ENCODE assay signal across 24 cellular contexts in genomic region chr14:44625098-44625497, GRCh38.
DNase-seq lines count a peak whose midpoint lies in the region; ATAC-seq and TF ChIP-seq lines count a peak whose summit lies in the region.
"Had no signal": no experiment of that assay in that cellular context is flagged by ENCODE, and none has a peak within 500 bp of the region (broad histone marks: within the 10 kb centered on the region; RNA-seq: fewer than 3 reads in every experiment).

No MANE protein-coding gene starts in this region.

- H3K27me3 Mint-ChIP-seq in neural progenitor cell (ENCODE audit: insufficient read depth, low read depth) = no peaks in the 10 kb centered on the region
- H3K27me3 Mint-ChIP-seq: CD4-positive, CD25-positive, alpha-beta regulatory T cell had no signal

- H2AFZ ChIP-seq in PC-3 (ENCODE audit: low read length) = no peak overlapping the region
- peak overlapping the region; percentile 73 for H2AFZ ChIP-seq in SU-DHL-6 (ENCODE audit: low read depth, low read length, severe bottlenecking)
- H2AFZ ChIP-seq in neural progenitor cell (replicated peaks) = peak overlapping the region; percentile 9
- peak overlapping the region; percentile 47 for H2AFZ ChIP-seq in smooth muscle cell (ENCODE audit: low read depth)

- H3K4me2 ChIP-seq in PC-3 (ENCODE audit: low read length) (no peak overlapping the region), SU-DHL-6 (ENCODE audit: low read depth, low read length, poor library complexity, severe bottlenecking) (peak overlapping the region; percentile 34), neural progenitor cell (no peak overlapping the region), smooth muscle cell (no peak overlapping the region)
- H3K4me2 ChIP-seq: BLaER1 had no signal

- no TSS peak for BruUV-seq in PC-3 (replicated peaks; lab: Mats Ljungman, UMichigan)

- POLR2A ChIA-PET in PC-3 (lab: Charles Lee; ENCODE audit: unreplicated experiment) = no interaction called here

- no peaks in the 10 kb centered on the region for H3K9me2 ChIP-seq in PC-3 (replicated peaks; ENCODE audit: low read length)
- H3K9me2 ChIP-seq in SU-DHL-6 (replicated peaks; ENCODE audit: insufficient read depth, low read length) = no peaks in the 10 kb centered on the region

- H3F3A ChIP-seq in PC-3 (ENCODE audit: low read length, unreplicated experiment) (no peaks in the 10 kb centered on the region), SU-DHL-6 (ENCODE audit: insufficient read depth) (no peaks in the 10 kb centered on the region), neural progenitor cell (ENCODE audit: low read depth) (no peaks in the 10 kb centered on the region), smooth muscle cell (ENCODE audit: low read depth) (no peaks in the 10 kb centered on the region)

- H3K79me2 ChIP-seq in PC-3 (ENCODE audit: low read length) (no peaks in the 10 kb centered on the region), SU-DHL-6 (ENCODE audit: insufficient read depth, low read length) (no peaks in the 10 kb centered on the region), neural progenitor cell (ENCODE audit: low read depth) (no peaks in the 10 kb centered on the region), smooth muscle cell (ENCODE audit: low read depth) (no peaks in the 10 kb centered on the region)

- TF ChIP-seq CTCF in PC-3 (conservative IDR thresholded peaks at IDR 0.05; ENCODE audit: low read depth, low read length) (no peak; the same call in 1 of the 2 replicates), SU-DHL-6 (IDR thresholded peaks at IDR 0.05; ENCODE audit: insufficient read depth, low read length, poor library complexity, severe bottlenecking) (no peak), neural progenitor cell (IDR thresholded peaks at IDR 0.05) (no peak), smooth muscle cell (IDR thresholded peaks at IDR 0.05; ENCODE audit: borderline replicate concordance, insufficient read depth, poor library complexity, severe bottlenecking) (no peak), vagina (IDR thresholded peaks at IDR 0.05) (no peak)

- H3K4me3 ChIP-seq in PC-3 (ENCODE audit: low read length) (no peak overlapping the region), SU-DHL-6 (ENCODE audit: insufficient read depth, low read length, poor library complexity, severe bottlenecking) (no peak overlapping the region), neural progenitor cell (no peak overlapping the region), smooth muscle cell (no peak overlapping the region), vagina (no peak overlapping the region)
- H3K4me3 ChIP-seq: BLaER1, GM12878 had no signal

- H3K9ac ChIP-seq in PC-3 (ENCODE audit: low read length) (no peak overlapping the region), SU-DHL-6 (ENCODE audit: low read length) (no peak overlapping the region), neural progenitor cell (no peak overlapping the region), smooth muscle cell (ENCODE audit: low read depth) (no peak overlapping the region)
- H3K9ac ChIP-seq: BLaER1 had no signal

- CTCF ChIA-PET in PC-3 (lab: Charles Lee) = no interaction called here

- H4K20me1 ChIP-seq in PC-3 (ENCODE audit: low read length) = no peaks in the 10 kb centered on the region
- no peaks in the 10 kb centered on the region for H4K20me1 ChIP-seq in SU-DHL-6 (ENCODE audit: low read depth, low read length)
- H4K20me1 ChIP-seq in neural progenitor cell (ENCODE audit: low read depth) = no peaks in the 10 kb centered on the region
- H4K20me1 ChIP-seq in smooth muscle cell (ENCODE audit: low read depth) = no peaks in the 10 kb centered on the region
- H4K20me1 ChIP-seq: BLaER1 had no signal

- H3K27me3 ChIP-seq in PC-3 (ENCODE audit: low read length) (no peaks in the 10 kb centered on the region), SU-DHL-6 (ENCODE audit: low read length) (no peaks in the 10 kb centered on the region), neural progenitor cell (no peaks in the 10 kb centered on the region), smooth muscle cell (ENCODE audit: low read depth) (no peaks in the 10 kb centered on the region), vagina (no peaks in the 10 kb centered on the region)
- H3K27me3 ChIP-seq: BE2C, BLaER1 had no signal

- 97% methylated on average over 1 of the region's 1 CpG for WGBS in smooth muscle cell (ENCODE audit: low lambda C conversion rate)

- H3K9me3 ChIP-seq in PC-3 (ENCODE audit: low read length) = no peaks in the 10 kb centered on the region
- no peaks in the 10 kb centered on the region for H3K9me3 ChIP-seq in SU-DHL-6 (ENCODE audit: insufficient read depth, low read length)
- no peaks in the 10 kb centered on the region for H3K9me3 ChIP-seq in neural progenitor cell (ENCODE audit: low read depth)
- H3K9me3 ChIP-seq in smooth muscle cell (replicated peaks; ENCODE audit: low read depth) = no peaks in the 10 kb centered on the region
- no peaks in the 10 kb centered on the region for H3K9me3 ChIP-seq in vagina
- H3K9me3 ChIP-seq: BE2C, BLaER1 had no signal

- no peaks in the 10 kb centered on the region for H3K36me3 Mint-ChIP-seq in neural progenitor cell
- H3K36me3 Mint-ChIP-seq: CD14-positive monocyte; CD4-positive, alpha-beta memory T cell; CD4-positive, CD25-positive, alpha-beta regulatory T cell; CD8-positive, alpha-beta memory T cell had no signal

- H3K27ac ChIP-seq in PC-3 (ENCODE audit: low read length) = no peak overlapping the region
- H3K27ac ChIP-seq in SU-DHL-6 (ENCODE audit: low read depth, low read length) = no peak overlapping the region
- no peak overlapping the region for H3K27ac ChIP-seq in neural progenitor cell
- H3K27ac ChIP-seq in smooth muscle cell (ENCODE audit: low read depth) = no peak overlapping the region
- H3K27ac ChIP-seq in vagina = no peak overlapping the region
- H3K27ac ChIP-seq: BLaER1 had no signal

- TF ChIP-seq POLR2A in vagina (IDR thresholded peaks at IDR 0.05) = no peak

- no peak overlapping the region for H3K27ac Mint-ChIP-seq in neural progenitor cell
- H3K27ac Mint-ChIP-seq: CD14-positive monocyte; CD4-positive, alpha-beta memory T cell; CD4-positive, CD25-positive, alpha-beta regulatory T cell; CD8-positive, alpha-beta memory T cell had no signal

- peak; percentile 5 for DNase-seq in PC-3
- DNase-seq in neural progenitor cell (ENCODE audit: low spot score) = no peak
- no peak for DNase-seq in smooth muscle cell (lab: John Stamatoyannopoulos, UW; ENCODE audit: unreplicated experiment)
- DNase-seq in NCI-H524 (lab: John Stamatoyannopoulos, UW) = no peak
- DNase-seq in vagina (ENCODE audit: extremely low spot score in 2 of 2) = no peak
- no peak for DNase-seq in globus pallidus (ENCODE audit: low spot score)
- DNase-seq: 8988T; ACHN; BE2C; C1 segment of cervical spinal cord; CD4-positive, alpha-beta memory T cell; CD4-positive, CD25-positive, alpha-beta regulatory T cell; CD8-positive, alpha-beta memory T cell; COR-L47; DMS 273 treated with DMSO at 0.1 percent for 48 hours; DMS153; DMS79; DND-41; EL; GDM1 had no signal

- no peak overlapping the region for H3K4me3 Mint-ChIP-seq in neural progenitor cell
- H3K4me3 Mint-ChIP-seq: CD14-positive monocyte; CD4-positive, alpha-beta memory T cell; CD4-positive, CD25-positive, alpha-beta regulatory T cell; CD8-positive, alpha-beta memory T cell had no signal

- ATAC-seq in PC-3 = peak; percentile 67
- ATAC-seq: GM12878 had no signal

- intact Hi-C loops in PC-3 (cut with micrococcal nuclease) (loop anchor here (5.0 kb wide), 1 partner anchor 188 kb away; no protein-coding TSS in a partner anchor), vagina (cut with DNase I) (no loop called here)

- no peaks in the 10 kb centered on the region for H3K4me1 Mint-ChIP-seq in neural progenitor cell
- H3K4me1 Mint-ChIP-seq: CD14-positive monocyte; CD4-positive, alpha-beta memory T cell; CD4-positive, CD25-positive, alpha-beta regulatory T cell; CD8-positive, alpha-beta memory T cell had no signal

- H3K36me3 ChIP-seq in PC-3 (ENCODE audit: low read depth, low read length) = no peaks in the 10 kb centered on the region
- no peaks in the 10 kb centered on the region for H3K36me3 ChIP-seq in SU-DHL-6 (ENCODE audit: low read length)
- no peaks in the 10 kb centered on the region for H3K36me3 ChIP-seq in neural progenitor cell
- H3K36me3 ChIP-seq in smooth muscle cell (ENCODE audit: low read depth) = no peaks in the 10 kb centered on the region
- H3K36me3 ChIP-seq in vagina = no peaks in the 10 kb centered on the region
- H3K36me3 ChIP-seq: BE2C, BLaER1 had no signal

- H3K4me1 ChIP-seq in PC-3 (ENCODE audit: insufficient read depth, low read length) (0 out of 2 replicates have a peak, but pooled peaks cover 7% of the 10 kb centered on the region), neural progenitor cell (no peaks in the 10 kb centered on the region), smooth muscle cell (ENCODE audit: low read depth) (no peaks in the 10 kb centered on the region), vagina (no peaks in the 10 kb centered on the region)
- H3K4me1 ChIP-seq: BE2C, BLaER1 had no signal

- no peaks in the 10 kb centered on the region for H3K9me3 Mint-ChIP-seq in neural progenitor cell
